9 cellular contexts compared by ENCODE assay signal in genomic region chr19:2425622-2426581, GRCh38. TPM values are rescaled to one million over a fixed set of nuclear protein-coding genes. Genes with fewer than 3 reads are reported as not detected.
A peak's percentile ranks its signal among the peaks of the same experiment; 100 is the strongest.
DNase-seq lines count a peak whose midpoint lies in the region; ATAC-seq, FAIRE-seq and TF ChIP-seq lines count a peak whose summit lies in the region.
"Had no signal": no experiment of that assay in that cellular context is flagged by ENCODE, and none has a peak within 500 bp of the region (broad histone marks: within the 10 kb centered on the region; RNA-seq: fewer than 3 reads in every experiment).

No MANE protein-coding gene starts in this region.

- no peaks in the 10 kb centered on the region for H3K9me1 ChIP-seq in endothelial cell of umbilical vein (replicated peaks; ENCODE audit: control insufficient read depth, extremely low read depth, insufficient read depth, low read length)

- peak overlapping the region; percentile 74 for H3K9ac ChIP-seq in DND-41 (ENCODE audit: low read depth, low read length)
- H3K9ac ChIP-seq in OCI-LY3 (ENCODE audit: low read length), result peak overlapping the region; percentile 78; the same call in 1 of the 2 replicates
- peak overlapping the region; percentile 74 for H3K9ac ChIP-seq in endothelial cell of umbilical vein (replicated peaks; ENCODE audit: extremely low read depth, insufficient read depth, low read length)

- TF ChIP-seq POLR2A in endothelial cell of umbilical vein (IDR thresholded peaks at IDR 0.05; ENCODE audit: low read depth, low read length), result no peak
- TF ChIP-seq POLR2A in ovary (IDR thresholded peaks at IDR 0.05), result no peak

- no peak overlapping the region for H2AFZ ChIP-seq in DND-41 (ENCODE audit: low read depth, low read length)
- no peak overlapping the region for H2AFZ ChIP-seq in OCI-LY3 (ENCODE audit: low read depth, low read length)
- H2AFZ ChIP-seq in endothelial cell of umbilical vein (ENCODE audit: low read depth, low read length), result no peak overlapping the region

- no peaks in the 10 kb centered on the region for H3K9me3 ChIP-seq in DND-41 (ENCODE audit: insufficient read depth, low read length, severe bottlenecking)
- H3K9me3 ChIP-seq in OCI-LY3 (ENCODE audit: insufficient read depth, low read length), result no peaks in the 10 kb centered on the region
- H3K9me3 ChIP-seq in endothelial cell of umbilical vein (replicated peaks; ENCODE audit: control insufficient read depth, insufficient read depth, low read length), result no peaks in the 10 kb centered on the region
- no peaks in the 10 kb centered on the region for H3K9me3 ChIP-seq in ovary
- no peaks in the 10 kb centered on the region for H3K9me3 ChIP-seq in mucosa of descending colon

- H3K4me3 ChIP-seq in DND-41 (ENCODE audit: low read depth in 1 of 2, low read length in 2 of 2) (peak overlapping the region; percentile 94 to 98; a peak in 3 of 4 replicates), OCI-LY3 (ENCODE audit: low read length) (peak overlapping the region; percentile 80), endothelial cell of umbilical vein (replicated peaks in 1 of 3; ENCODE audit: insufficient read depth in 1 of 3, low read depth in 1 of 3, low read length in 3 of 3) (peak overlapping the region; percentile 63 to 75 (median 63)), ovary (peak overlapping the region; percentile 11), mucosa of descending colon (no peak overlapping the region)

- DNase-seq in DND-41 (no peak), endothelial cell of umbilical vein (ENCODE audit: low read depth, low spot score) (no peak), ovary (peak in 1 of 5 donors; percentile 45), NCI-H82 (lab: John Stamatoyannopoulos, UW) (no peak), mucosa of descending colon (no peak), amniotic stem cell (lab: John Stamatoyannopoulos, UW) (no peak)
- no peak for DNase-seq in stimulated activated CD4-positive, alpha-beta T cell treated with anti-CD3 and anti-CD28 coated beads, Interleukin-2, amount 100 ng/mL, for 48 hours
- DNase-seq: effector CD4-positive, alpha-beta T cell had no signal

- peaks cover 31% of the 10 kb centered on the region for H3K79me2 ChIP-seq in DND-41 (ENCODE audit: insufficient read depth, low read length)
- H3K79me2 ChIP-seq in OCI-LY3 (ENCODE audit: low read length), result peaks cover 38% of the 10 kb centered on the region
- peaks cover 31% of the 10 kb centered on the region for H3K79me2 ChIP-seq in endothelial cell of umbilical vein (ENCODE audit: control insufficient read depth, insufficient read depth, low read length)

- POLR2A ChIA-PET in endothelial cell of umbilical vein (lab: Charles Lee), result interaction anchor here (0.5 kb wide), 1 partner anchor 211 kb away, joined by 3 read pairs; no protein-coding TSS in a partner anchor

- H3K27me3 ChIP-seq in DND-41 (ENCODE audit: insufficient read depth, low read length, poor library complexity) (no peaks in the 10 kb centered on the region), OCI-LY3 (ENCODE audit: low read depth, low read length) (no peaks in the 10 kb centered on the region), endothelial cell of umbilical vein (ENCODE audit: control insufficient read depth in 2 of 2, insufficient read depth in 2 of 2, low read length in 2 of 2) (no peaks in the 10 kb centered on the region), ovary (no peaks in the 10 kb centered on the region)

- BruUV-seq in endothelial cell of umbilical vein (replicated peaks; lab: Mats Ljungman, UMichigan), result no TSS peak

- intact Hi-C loops in endothelial cell of umbilical vein (cut with micrococcal nuclease), result loop anchor here (1.0 to 2.0 kb wide), 2 partner anchors 185 to 189 kb away; partner anchors contain the start of genes PLEKHJ1 and SF3A2
- intact Hi-C loops in ovary (cut with DNase I), result no loop called here
- intact Hi-C loops in mucosa of descending colon (cut with DNase I, micrococcal nuclease), result no loop called here

- WGBS in ovary, 3 donors, result 46 to 53% (median 51%) methylated on average over 29 of the region's 29 CpGs

- H3K4me1 ChIP-seq in DND-41 (ENCODE audit: insufficient read depth, low read length) (peaks cover 24% of the 10 kb centered on the region), OCI-LY3 (ENCODE audit: low read length) (peaks cover 13% of the 10 kb centered on the region), endothelial cell of umbilical vein (ENCODE audit: control insufficient read depth, extremely low read depth, insufficient read depth, low read length) (peaks cover 26% of the 10 kb centered on the region), ovary (ENCODE audit: insufficient read depth) (peaks cover 26% of the 10 kb centered on the region), mucosa of descending colon (ENCODE audit: low read depth) (peaks cover 22% of the 10 kb centered on the region)

- H3K27ac ChIP-seq in DND-41 (ENCODE audit: low read length) (peak overlapping the region; percentile 96), OCI-LY3 (ENCODE audit: low read length) (no peak overlapping the region), endothelial cell of umbilical vein (ENCODE audit: insufficient read depth, low read depth, low read length) (peak overlapping the region; percentile 84), ovary (no peak overlapping the region)

- H3K36me3 ChIP-seq in DND-41 (ENCODE audit: insufficient read depth, low read length), result peaks cover 51% of the 10 kb centered on the region
- peaks cover 38% of the 10 kb centered on the region for H3K36me3 ChIP-seq in OCI-LY3 (replicated peaks; ENCODE audit: low read depth, low read length)
- H3K36me3 ChIP-seq in endothelial cell of umbilical vein (ENCODE audit: control insufficient read depth in 2 of 2, extremely low read depth in 1 of 2, insufficient read depth in 2 of 2, low read length in 2 of 2), result peaks cover 0 to 5% of the 10 kb centered on the region in 2 experiments
- H3K36me3 ChIP-seq in ovary, result no peaks in the 10 kb centered on the region
- no peaks in the 10 kb centered on the region for H3K36me3 ChIP-seq in mucosa of descending colon (ENCODE audit: low read depth)

- H4K20me1 ChIP-seq in DND-41 (ENCODE audit: insufficient read depth, low read length) (peaks cover 40% of the 10 kb centered on the region), OCI-LY3 (ENCODE audit: insufficient read depth, low read length) (peaks cover 20% of the 10 kb centered on the region), endothelial cell of umbilical vein (replicated peaks; ENCODE audit: control insufficient read depth, extremely low read depth, insufficient read depth, low read length) (no peaks in the 10 kb centered on the region)

- no peak for TF ChIP-seq EP300 in ovary (IDR thresholded peaks at IDR 0.05)

- CTCF ChIA-PET in endothelial cell of umbilical vein (lab: Charles Lee), result interaction anchor here (1.0 to 4.4 kb wide), 8 partner anchors 28 to 192 kb away, joined by 3 to 33 read pairs (median 6); no protein-coding TSS in a partner anchor

- H3K4me2 ChIP-seq in DND-41 (ENCODE audit: insufficient read depth, low read length), result peak overlapping the region; percentile 99
- H3K4me2 ChIP-seq in OCI-LY3 (ENCODE audit: low read length), result peak overlapping the region; percentile 90
- H3K4me2 ChIP-seq in endothelial cell of umbilical vein (ENCODE audit: insufficient read depth, low read length), result peak overlapping the region; percentile 68

- TF ChIP-seq CTCF in DND-41 (IDR thresholded peaks at IDR 0.05; ENCODE audit: borderline replicate concordance, extremely low read depth, low read length, poor library complexity, severe bottlenecking) (no peak), OCI-LY3 (IDR thresholded peaks at IDR 0.05; ENCODE audit: low read depth, low read length) (no peak), endothelial cell of umbilical vein (IDR thresholded peaks at IDR 0.05; ENCODE audit: extremely low read depth in 1 of 2, insufficient read depth in 1 of 2, low read depth in 1 of 2, low read length in 2 of 2) (no peak), ovary (IDR thresholded peaks at IDR 0.05) (no peak), mucosa of descending colon (IDR thresholded peaks at IDR 0.05) (no peak)

- ATAC-seq in DND-41 (ENCODE audit: insufficient read depth, low read depth) (no peak), mucosa of descending colon (no peak)

- dilution Hi-C loops in endothelial cell of umbilical vein (cut with MboI; ENCODE audit: extremely low pct_ligation_motif_present, low sequenced_read_pairs), result no loop called here

- FAIRE-seq in endothelial cell of umbilical vein (lab: Jason Lieb, UNC), result no peak

RNA-seq across cellular contexts. Expression of gene TIMM13, which starts 1.5 kb away (rescaled TPM):
- 148 and 160 TPM in 2 replicates for total RNA-seq in endothelial cell of umbilical vein
- polyA plus RNA-seq in endothelial cell of umbilical vein, result 154 and 217 TPM in 2 replicates
- 66.4 and 92.1 TPM in 2 replicates for polyA plus RNA-seq in endothelial cell of umbilical vein (2011; cell fraction: cytosol; rRNA removed)
- polyA plus RNA-seq in endothelial cell of umbilical vein (2011; cell fraction: nucleus; rRNA removed), result 25.2 and 31.1 TPM in 2 replicates
- 78.7 and 130 TPM in 2 replicates for polyA plus RNA-seq in endothelial cell of umbilical vein (2012)
- 17.0 and 23.7 TPM in 2 replicates for polyA minus RNA-seq in endothelial cell of umbilical vein
- 63.0 TPM for polyA minus RNA-seq in endothelial cell of umbilical vein (2011; cell fraction: cytosol; rRNA and poly(A)+ RNA removed)
- polyA minus RNA-seq in endothelial cell of umbilical vein (2011; cell fraction: nucleus; rRNA and poly(A)+ RNA removed), result 9.9 and 17.0 TPM in 2 replicates
- 10 to 100 TPM; 19.3 to 72.3 (median 61.6) TPM for total RNA-seq in ovary
- 10 to 100 TPM in 1 of 2 donors, 1 to 10 TPM in 1; 2.7 to 46.1 TPM for polyA plus RNA-seq in ovary
- total RNA-seq in mucosa of descending colon, result 100 to 1,000 TPM in 2 of 3 donors, 10 to 100 TPM in 1; 75.4 to 130 (median 104) TPM

RNA-seq across cellular contexts. Expression of gene LMNB2, which starts 30.9 kb away (rescaled TPM):
- total RNA-seq in endothelial cell of umbilical vein, result 147 and 153 TPM in 2 replicates
- polyA plus RNA-seq in endothelial cell of umbilical vein, result 176 and 203 TPM in 2 replicates
- 120 and 155 TPM in 2 replicates for polyA plus RNA-seq in endothelial cell of umbilical vein (2011; cell fraction: cytosol; rRNA removed)
- polyA plus RNA-seq in endothelial cell of umbilical vein (2011; cell fraction: nucleus; rRNA removed), result 93.4 and 108 TPM in 2 replicates
- 104 and 106 TPM in 2 replicates for polyA plus RNA-seq in endothelial cell of umbilical vein (2012)
- polyA minus RNA-seq in endothelial cell of umbilical vein, result 116 and 121 TPM in 2 replicates
- 46.2 TPM for polyA minus RNA-seq in endothelial cell of umbilical vein (2011; cell fraction: cytosol; rRNA and poly(A)+ RNA removed)
- 22.7 and 25.8 TPM in 2 replicates for polyA minus RNA-seq in endothelial cell of umbilical vein (2011; cell fraction: nucleus; rRNA and poly(A)+ RNA removed)
- 10 to 100 TPM in 6 of 7 donors, 1 to 10 TPM in 1; 8.0 to 40.9 (median 25.6) TPM for total RNA-seq in ovary
- polyA plus RNA-seq in ovary, result 10 to 100 TPM; 15.3 to 17.4 TPM
- 10 to 100 TPM; 21.1 to 47.8 (median 22.1) TPM for total RNA-seq in mucosa of descending colon

RNA-seq across cellular contexts. Expression of gene GADD45B, which starts 50.0 kb away (rescaled TPM):
- 61.3 and 75.9 TPM in 2 replicates for total RNA-seq in endothelial cell of umbilical vein
- polyA plus RNA-seq in endothelial cell of umbilical vein, result 249 and 267 TPM in 2 replicates
- 162 and 222 TPM in 2 replicates for polyA plus RNA-seq in endothelial cell of umbilical vein (2011; cell fraction: cytosol; rRNA removed)
- polyA plus RNA-seq in endothelial cell of umbilical vein (2011; cell fraction: nucleus; rRNA removed), result 291 and 446 TPM in 2 replicates
- polyA plus RNA-seq in endothelial cell of umbilical vein (2012), result 38.1 and 69.3 TPM in 2 replicates
- 101 and 128 TPM in 2 replicates for polyA minus RNA-seq in endothelial cell of umbilical vein
- 61.3 TPM for polyA minus RNA-seq in endothelial cell of umbilical vein (2011; cell fraction: cytosol; rRNA and poly(A)+ RNA removed)
- 110 and 238 TPM in 2 replicates for polyA minus RNA-seq in endothelial cell of umbilical vein (2011; cell fraction: nucleus; rRNA and poly(A)+ RNA removed)
- 100 to 1,000 TPM in 2 of 7 donors, 10 to 100 TPM in 5; 47.0 to 414 (median 73.9) TPM for total RNA-seq in ovary
- polyA plus RNA-seq in ovary, result 100 to 1,000 TPM in 1 of 2 donors, 10 to 100 TPM in 1; 17.8 to 120 TPM
- 10 to 100 TPM; 30.6 to 45.5 (median 35.9) TPM for total RNA-seq in mucosa of descending colon

Comparison
In these comparisons a context has a peak if more than half of its experiments do, and no peak if none do; other contexts are left out.
1. H3K27ac ChIP-seq: peak in DND-41 (single experiment) and endothelial cell of umbilical vein (single experiment); none in OCI-LY3 (single experiment) and ovary (0 of 2).
2. Peak in every context shown above with its lines, with median percentiles within 50 percentile points of each other: H3K4me2 ChIP-seq and H3K9ac ChIP-seq.